In the genomic region with DNA sequence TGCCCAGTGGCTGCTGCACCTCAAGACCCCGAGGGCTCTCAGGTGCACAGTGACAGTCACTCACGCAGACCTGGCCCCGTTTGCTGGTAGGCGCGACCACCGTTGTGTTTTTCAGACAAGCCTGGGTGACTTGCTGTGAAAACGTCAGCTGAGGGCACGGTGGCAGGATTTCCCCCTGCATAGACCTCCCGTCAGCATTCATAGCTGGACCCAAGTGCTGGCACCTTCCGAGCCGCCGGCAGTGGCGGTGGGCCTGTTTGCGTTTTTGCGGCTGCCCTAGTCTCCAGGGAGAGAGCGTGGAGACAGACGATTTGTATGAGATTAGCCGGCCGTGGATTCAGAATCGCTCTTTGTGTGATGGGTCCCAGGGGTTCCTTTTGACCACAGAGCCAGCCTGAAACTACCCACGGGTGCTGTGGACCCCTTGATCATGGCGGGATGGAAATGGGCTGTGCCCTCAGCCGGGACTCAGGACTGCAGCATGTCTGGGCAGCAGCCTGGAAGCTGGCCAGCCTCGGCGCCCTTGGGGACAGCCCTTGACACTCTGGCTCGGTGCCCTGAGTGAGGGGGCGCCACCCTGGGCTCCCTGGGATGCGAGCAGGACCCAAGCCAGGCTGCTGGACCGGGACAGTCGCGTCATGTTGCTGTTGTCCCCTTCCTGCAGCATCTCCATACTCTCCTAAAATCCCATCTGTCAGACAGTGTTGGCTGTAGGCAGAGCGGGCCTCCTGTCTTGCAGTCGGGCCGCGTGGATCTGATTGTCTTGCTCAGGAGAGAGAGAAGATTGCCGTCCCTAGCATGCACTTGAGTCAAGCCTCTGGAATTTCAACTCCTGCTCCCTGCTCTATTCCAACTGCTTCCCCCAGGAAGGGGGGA, we compare ENCODE assay signal across 10 cellular contexts. TPM values are rescaled to one million over a fixed set of nuclear protein-coding genes. Genes with fewer than 3 reads are reported as not detected.
DNase-seq lines count a peak whose midpoint lies in the region; ATAC-seq lines count a peak whose summit lies in the region.
"Had no signal": no experiment of that assay in that cellular context is flagged by ENCODE, and none has a peak within 500 bp of the region (broad histone marks: within the 10 kb centered on the region; RNA-seq: fewer than 3 reads in every experiment).

No MANE protein-coding gene starts in this region.

- intact Hi-C loops in right cardiac atrium (cut with DNase I) = no loop called here

- 38% methylated on average over 36 of the region's 36 CpGs for WGBS in right cardiac atrium

- peak overlapping the region; percentile 38 for H3K27ac ChIP-seq in right cardiac atrium (ENCODE audit: low read length)

- ATAC-seq in right cardiac atrium (peak; percentile 17 to 22), GM18873 (IDR thresholded peaks at IDR 0.05; ENCODE audit: low FRiP score, unreplicated experiment) (no peak), GM19455 (IDR thresholded peaks at IDR 0.05; ENCODE audit: unreplicated experiment) (no peak), HG02973 (IDR thresholded peaks at IDR 0.05; ENCODE audit: unreplicated experiment) (no peak)

- peak overlapping the region; percentile 70 for H3K4me3 ChIP-seq in adipocyte (ENCODE audit: low read length)
- H3K4me3 ChIP-seq in right cardiac atrium (ENCODE audit: low read length) = no peak overlapping the region

- H3K27me3 ChIP-seq in adipocyte (replicated peaks; ENCODE audit: control insufficient read depth, insufficient read depth, low read length) (no peaks in the 10 kb centered on the region), right cardiac atrium (ENCODE audit: control insufficient read depth, insufficient read depth) (no peaks in the 10 kb centered on the region)

- no peaks in the 10 kb centered on the region for H3K9me3 ChIP-seq in adipocyte (ENCODE audit: control insufficient read depth, low read length)
- no peaks in the 10 kb centered on the region for H3K9me3 ChIP-seq in right cardiac atrium (ENCODE audit: control insufficient read depth, low read length)

- peaks cover 56% of the 10 kb centered on the region for H3K4me1 ChIP-seq in adipocyte (ENCODE audit: control insufficient read depth, insufficient read depth, low read length)
- peaks cover 18% of the 10 kb centered on the region for H3K4me1 ChIP-seq in right cardiac atrium (ENCODE audit: control insufficient read depth, insufficient read depth, low read length)

- DNase-seq in GM03348 (ENCODE audit: low spot score) = peak; percentile 90
- peak; percentile 92 for DNase-seq in adipocyte (ENCODE audit: low read depth)
- peak; percentile 51 to 86 (median 84) for DNase-seq in right cardiac atrium
- peak; percentile 50 for DNase-seq in smooth muscle cell of the brain vasculature (ENCODE audit: low read depth, low spot score)
- DNase-seq in medulla oblongata (ENCODE audit: extremely low spot score) = no peak
- DNase-seq: cortex of kidney, OCI-M1 had no signal

- H3K36me3 ChIP-seq in adipocyte (ENCODE audit: control insufficient read depth, insufficient read depth, low read length, severe bottlenecking) = no peaks in the 10 kb centered on the region

- peak overlapping the region; percentile 79 for H3K9ac ChIP-seq in adipocyte (ENCODE audit: low read length)

RNA-seq across cellular contexts. Expression of a gene that starts 8.6 kb away (rescaled TPM):
- 10 to 100 TPM; 23.9 to 37.5 (median 30.8) TPM for total RNA-seq in right cardiac atrium
- 18.8 TPM for polyA plus RNA-seq in right cardiac atrium

Comparison
In these comparisons a context has a peak if more than half of its experiments do, and no peak if none do; other contexts are left out.
1. ATAC-seq: peak in right cardiac atrium (2 of 2); none in GM18873 (single experiment), GM19455 (single experiment) and HG02973 (single experiment).